In the genomic region with DNA sequence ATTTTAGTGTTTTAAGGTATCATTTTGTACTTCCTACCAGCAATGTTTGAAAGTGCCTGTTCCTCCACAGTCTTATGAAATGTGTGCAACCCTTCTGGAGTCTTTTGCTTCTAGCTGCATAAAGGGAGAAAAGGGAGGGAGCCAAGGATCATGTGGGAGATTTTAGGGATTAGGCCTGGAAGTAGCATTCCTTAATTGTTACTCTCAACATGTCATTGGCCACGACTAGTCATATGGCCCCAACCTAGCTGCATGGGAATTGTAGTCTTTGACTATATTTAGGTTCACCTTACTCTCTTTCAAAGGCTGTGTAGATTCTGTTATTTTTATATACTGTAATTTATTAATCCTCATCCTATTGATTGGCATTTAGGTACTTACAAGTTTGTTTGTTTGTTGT, we compare ENCODE assay signal across 23 cellular contexts. TPM values are rescaled to one million over a fixed set of nuclear protein-coding genes. Genes with fewer than 3 reads are reported as not detected.
DNase-seq lines count a peak whose midpoint lies in the region; ATAC-seq, FAIRE-seq and TF ChIP-seq lines count a peak whose summit lies in the region.
"Had no signal": no experiment of that assay in that cellular context is flagged by ENCODE, and none has a peak within 500 bp of the region (broad histone marks: within the 10 kb centered on the region; RNA-seq: fewer than 3 reads in every experiment).

No MANE protein-coding gene starts in this region.

- WGBS in IMR-90 (ENCODE audit: extremely low coverage in 2 of 2, insufficient read length in 1 of 2), 2 experiments = no CpG with 5 or more reads among the region's 1 CpG
- 88% methylated on average over 1 of the region's 1 CpG; no CpG with 5 or more reads in 1 of the 2 experiments for WGBS in H1 (ENCODE audit: extremely low coverage in 1 of 2, insufficient coverage in 1 of 2, insufficient read length in 1 of 2, insufficient replicate concordance in 2 of 2, low coverage in 1 of 2, low lambda C conversion rate in 2 of 2, missing lambda C conversion rate in 1 of 2), 2 experiments
- no CpG with 5 or more reads among the region's 1 CpG for WGBS in neuronal stem cell (ENCODE audit: extremely low coverage in 2 of 2, insufficient read length in 2 of 2, insufficient replicate concordance in 1 of 2), 2 donors

- dilution Hi-C loops in IMR-90 (cut with HindIII; ENCODE audit: low sequenced_read_pairs, unreplicated experiment) = loop anchor here (25.0 kb wide), 1 partner anchor 259 kb away; no protein-coding TSS in a partner anchor

- no peaks in the 10 kb centered on the region; the same call in 1 of the 2 replicates for H3K9me1 ChIP-seq in IMR-90 (ENCODE audit: insufficient read depth, low read length)

- H2BK120ac ChIP-seq in IMR-90 (ENCODE audit: low read depth, low read length) = no peak overlapping the region
- H2BK120ac ChIP-seq in H1 (replicated peaks; ENCODE audit: low read depth, low read length) = no peak overlapping the region
- no peak overlapping the region for H2BK120ac ChIP-seq in neuronal stem cell (ENCODE audit: low read depth, low read length)

- no peak overlapping the region for H3K27ac ChIP-seq in IMR-90 (ENCODE audit: insufficient read depth, low read length)
- H3K27ac ChIP-seq in H1 (ENCODE audit: low read depth, low read length) = no peak overlapping the region
- no peak overlapping the region for H3K27ac ChIP-seq in neuronal stem cell (replicated peaks; ENCODE audit: low read length)
- H3K27ac ChIP-seq: cardiac muscle cell, gastrocnemius medialis, transverse colon had no signal

- in situ Hi-C loops in IMR-90 (cut with MboI; ENCODE audit: low sequenced_read_pairs) = no loop called here

- H4K5ac ChIP-seq in IMR-90 (ENCODE audit: low read depth, low read length) (no peak overlapping the region), H1 (ENCODE audit: insufficient read length, low read depth, low read length) (no peak overlapping the region)

- H3K23me2 ChIP-seq in H1 (ENCODE audit: low read depth, low read length) = no peaks in the 10 kb centered on the region

- H3K4me1 ChIP-seq in IMR-90 (ENCODE audit: control insufficient read depth, insufficient read depth, low read length) (peaks cover 4% of the 10 kb centered on the region), H1 (replicated peaks in 1 of 4; ENCODE audit: control insufficient read depth in 3 of 4, insufficient read depth in 4 of 4, low read length in 3 of 4) (peaks cover 0 to 6% (median 5%) of the 10 kb centered on the region in 4 experiments; a peak in 6 of 7 replicates), neuronal stem cell (ENCODE audit: control insufficient read depth in 2 of 2, insufficient read depth in 1 of 2, low read depth in 1 of 2, low read length in 2 of 2) (peaks cover 2 to 4% of the 10 kb centered on the region in 2 donors)
- H3K4me1 ChIP-seq: gastrocnemius medialis, transverse colon had no signal

- TF ChIP-seq EP300 in H1 (IDR thresholded peaks at IDR 0.05; ENCODE audit: borderline replicate concordance in 1 of 2, low read depth in 2 of 2, low read length in 2 of 2) = no peak

- DNase-seq in AG20443 (ENCODE audit: low spot score) (peak; percentile 54), IMR-90 (peak; percentile 21), H1 (ENCODE audit: low read depth in 1 of 2, low spot score in 2 of 2) (no peak), neuronal stem cell (ENCODE audit: low spot score) (peak; percentile 40), NCI-H128 (lab: John Stamatoyannopoulos, UW; ENCODE audit: unreplicated experiment) (no peak), pons (ENCODE audit: low spot score) (no peak), NCI-H2029 treated with DMSO at 0.1 percent for 48 hours (lab: John Stamatoyannopoulos, UW) (no peak), glutamatergic neuron (no peak)
- DNase-seq: activated gamma-delta T cell; amygdala; CD8-positive, alpha-beta memory T cell; dermis blood vessel endothelial cell; gastrocnemius medialis; KBM-7; NCI-H2029; NCI-H510A treated with DMSO at 0.1 percent for 48 hours; right cardiac atrium; stimulated activated naive CD4-positive, alpha-beta T cell; T-cell; transverse colon had no signal

- H3K79me1 ChIP-seq in IMR-90 (ENCODE audit: low read depth in 1 of 2, low read length in 2 of 2) (peaks cover 3 to 26% of the 10 kb centered on the region in 2 experiments; a peak in 3 of 4 replicates), H1 (ENCODE audit: low read depth, low read length) (no peaks in the 10 kb centered on the region), neuronal stem cell (ENCODE audit: low read depth, low read length) (no peaks in the 10 kb centered on the region)

- POLR2A ChIA-PET in IMR-90 (lab: Charles Lee; ENCODE audit: unreplicated experiment) (interaction anchor here (0.6 kb wide), 1 partner anchor 59 kb away, joined by 3 read pairs; no protein-coding TSS in a partner anchor), H1 (lab: Charles Lee; ENCODE audit: partially characterized antibody) (no interaction called here)

- H3K36me3 Mint-ChIP-seq in glutamatergic neuron (ENCODE audit: unreplicated experiment) = no peaks in the 10 kb centered on the region

- BruUV-seq in IMR-90 (replicated peaks; lab: Mats Ljungman, UMichigan) = no TSS peak

- no peak for TF ChIP-seq RAD21 in IMR-90 (IDR thresholded peaks at IDR 0.05; ENCODE audit: low read length)
- no peak for TF ChIP-seq RAD21 in H1 (IDR thresholded peaks at IDR 0.05 in 1 of 2, conservative IDR thresholded peaks at IDR 0.05 in 1 of 2; ENCODE audit: low read depth in 2 of 2, low read length in 2 of 2)

- CTCF ChIA-PET in IMR-90 (lab: Yijun Ruan, JAX) (interaction anchor here (0.7 to 4.0 kb wide), 2 partner anchors 127 to 244 kb away, joined by 4 to 66 read pairs; no protein-coding TSS in a partner anchor), H1 (lab: Charles Lee; ENCODE audit: partially characterized antibody) (interaction anchor here (1.3 to 5.4 kb wide), 2 partner anchors 12 to 243 kb away, joined by 6 to 104 read pairs; no protein-coding TSS in a partner anchor)

- H2AK9ac ChIP-seq in IMR-90 (replicated peaks; ENCODE audit: low read depth, low read length, poor library complexity) = no peak overlapping the region

- peak; percentile 33; the same call in 1 of the 2 replicates for ATAC-seq in IMR-90 (ENCODE audit: low read depth)
- ATAC-seq: gastrocnemius medialis, right cardiac atrium, Right ventricle myocardium inferior, T-cell had no signal

- H3K4ac ChIP-seq in IMR-90 (ENCODE audit: low read depth, low read length) (no peak overlapping the region), H1 (replicated peaks; ENCODE audit: insufficient read length, low read depth, low read length) (no peak overlapping the region), neuronal stem cell (ENCODE audit: low read length) (no peak overlapping the region)

- H2AK5ac ChIP-seq in IMR-90 (ENCODE audit: low read depth, low read length) (no peak overlapping the region), H1 (ENCODE audit: low read depth, low read length) (no peak overlapping the region), neuronal stem cell (ENCODE audit: low read depth, low read length) (no peak overlapping the region)

- no peak overlapping the region for H3K56ac ChIP-seq in IMR-90 (ENCODE audit: extremely low read depth, insufficient read depth, low read length)
- H3K56ac ChIP-seq in H1 (replicated peaks; ENCODE audit: insufficient read length, low read depth, low read length) = no peak overlapping the region

- H4K20me1 ChIP-seq in IMR-90 (ENCODE audit: insufficient read depth, low read length) (peaks cover 13% of the 10 kb centered on the region; the same call in 1 of the 2 replicates), H1 (replicated peaks in 1 of 2; ENCODE audit: control insufficient read depth in 1 of 2, insufficient read depth in 2 of 2, low read length in 2 of 2) (peaks cover 0 to 2% of the 10 kb centered on the region in 2 experiments)

- H3K9ac ChIP-seq in IMR-90 (ENCODE audit: low read depth, low read length) (no peak overlapping the region), H1 (replicated peaks in 1 of 4; ENCODE audit: extremely low read depth in 1 of 4, low read depth in 3 of 4, low read length in 3 of 4) (no peak overlapping the region), neuronal stem cell (ENCODE audit: low read depth, low read length, poor library complexity) (no peak overlapping the region)

- no peaks in the 10 kb centered on the region for H3K27me3 Mint-ChIP-seq in glutamatergic neuron (ENCODE audit: unreplicated experiment)
- H3K27me3 Mint-ChIP-seq: CD8-positive, alpha-beta memory T cell; T-cell had no signal

- no peaks in the 10 kb centered on the region for H3K79me2 ChIP-seq in H1 (ENCODE audit: control insufficient read depth in 1 of 2, insufficient read depth in 2 of 2, low read length in 2 of 2)

- H3K4me3 ChIP-seq in IMR-90 (ENCODE audit: insufficient read depth, low read depth, low read length) (no peak overlapping the region), H1 (ENCODE audit: extremely low read depth in 1 of 4, insufficient read depth in 2 of 4, low read depth in 3 of 4, low read length in 4 of 4) (no peak overlapping the region), neuronal stem cell (ENCODE audit: low read length in 2 of 2) (no peak overlapping the region)
- H3K4me3 ChIP-seq: cardiac muscle cell, gastrocnemius medialis, transverse colon had no signal

- no peak for TF ChIP-seq POLR2A in IMR-90 (IDR thresholded peaks at IDR 0.05; ENCODE audit: low read depth, low read length)
- TF ChIP-seq POLR2A in H1 (IDR thresholded peaks at IDR 0.05; ENCODE audit: control extremely low read depth in 1 of 2, low read depth in 2 of 2, low read length in 2 of 2) = no peak

- H3K36me3 ChIP-seq in IMR-90 (ENCODE audit: control insufficient read depth, insufficient read depth, low read length) (peaks cover 29% of the 10 kb centered on the region), H1 (ENCODE audit: control insufficient read depth in 2 of 4, insufficient read depth in 4 of 4, low read length in 3 of 4) (peaks cover 7 to 24% (median 13%) of the 10 kb centered on the region in 4 experiments), neuronal stem cell (replicated peaks in 1 of 2; ENCODE audit: control insufficient read depth in 2 of 2, insufficient read depth in 2 of 2, low read length in 2 of 2) (peaks cover 4 to 37% of the 10 kb centered on the region in 2 donors)

- H3K4me1 Mint-ChIP-seq in glutamatergic neuron (ENCODE audit: low read depth, unreplicated experiment) = no peaks in the 10 kb centered on the region

- H3K9me3 Mint-ChIP-seq in glutamatergic neuron (ENCODE audit: unreplicated experiment) = no peaks in the 10 kb centered on the region
- H3K9me3 Mint-ChIP-seq: CD8-positive, alpha-beta memory T cell; T-cell had no signal

- intact Hi-C loops in IMR-90 (cut with micrococcal nuclease) = no loop called here

- no peak overlapping the region for H2BK20ac ChIP-seq in IMR-90 (ENCODE audit: low read depth, low read length)
- H2BK20ac ChIP-seq in H1 (ENCODE audit: low read length) = no peak overlapping the region

- H3K14ac ChIP-seq in IMR-90 (replicated peaks; ENCODE audit: low read depth, low read length) (no peak overlapping the region), H1 (ENCODE audit: insufficient read length) (no peak overlapping the region), neuronal stem cell (ENCODE audit: low read length) (no peak overlapping the region)

- H3K18ac ChIP-seq in IMR-90 (ENCODE audit: low read depth, low read length) (no peak overlapping the region), H1 (ENCODE audit: extremely low read depth, low read length) (no peak overlapping the region), neuronal stem cell (ENCODE audit: low read length) (no peak overlapping the region)

- H4K91ac ChIP-seq in IMR-90 (ENCODE audit: insufficient read depth, low read depth, low read length) (no peak overlapping the region), H1 (replicated peaks; ENCODE audit: insufficient read length, low read length) (no peak overlapping the region), neuronal stem cell (ENCODE audit: low read depth, low read length, poor library complexity) (no peak overlapping the region)

- H3K4me3 Mint-ChIP-seq in glutamatergic neuron (ENCODE audit: unreplicated experiment) = no peak overlapping the region
- H3K4me3 Mint-ChIP-seq: CD8-positive, alpha-beta memory T cell; T-cell had no signal

- no peak for FAIRE-seq in H1 (lab: Jason Lieb, UNC)
- FAIRE-seq: H54 had no signal

- no peak overlapping the region for H3K23ac ChIP-seq in IMR-90 (ENCODE audit: low read depth, low read length)
- no peak overlapping the region for H3K23ac ChIP-seq in H1 (ENCODE audit: insufficient read length)
- H3K23ac ChIP-seq in neuronal stem cell (ENCODE audit: low read depth, low read length, poor library complexity) = no peak overlapping the region

- H3K27ac Mint-ChIP-seq in glutamatergic neuron (ENCODE audit: unreplicated experiment) = no peak overlapping the region
- H3K27ac Mint-ChIP-seq: T-cell had no signal

- H4K8ac ChIP-seq in IMR-90 (ENCODE audit: low read depth in 2 of 2, low read length in 2 of 2) = peak overlapping the region in 1 of 2 experiments; percentile 32; a peak in 2 of 4 replicates
- H4K8ac ChIP-seq in H1 (ENCODE audit: extremely low read depth, insufficient read depth, low read length) = no peak overlapping the region
- H4K8ac ChIP-seq in neuronal stem cell (ENCODE audit: low read depth, low read length) = no peak overlapping the region

- TF ChIP-seq CTCF in IMR-90 (conservative IDR thresholded peaks at IDR 0.05; ENCODE audit: low read depth, low read length) = no peak
- TF ChIP-seq CTCF in H1 (IDR thresholded peaks at IDR 0.05; ENCODE audit: control extremely low read depth in 1 of 3, insufficient read depth in 1 of 3, low read depth in 1 of 3, low read length in 3 of 3) = no peak
- no peak for TF ChIP-seq CTCF in glutamatergic neuron (IDR thresholded peaks at IDR 0.05; ENCODE audit: partially characterized antibody, unreplicated experiment)

- H2BK12ac ChIP-seq in H1 (ENCODE audit: low read depth, low read length) (no peak overlapping the region), neuronal stem cell (ENCODE audit: low read length) (no peak overlapping the region)

- H2AFZ ChIP-seq in IMR-90 (replicated peaks; ENCODE audit: low read length, poor library complexity) (no peak overlapping the region), H1 (ENCODE audit: low read length) (no peak overlapping the region), neuronal stem cell (ENCODE audit: low read length) (no peak overlapping the region)

- no peak overlapping the region for H2BK15ac ChIP-seq in IMR-90 (ENCODE audit: low read depth, low read length)
- H2BK15ac ChIP-seq in H1 (ENCODE audit: low read length) = no peak overlapping the region
- no peak overlapping the region for H2BK15ac ChIP-seq in neuronal stem cell (ENCODE audit: low read length)

- H3K27me3 ChIP-seq in IMR-90 (ENCODE audit: control insufficient read depth, insufficient read depth, low read length) (no peaks in the 10 kb centered on the region), H1 (replicated peaks in 1 of 4; ENCODE audit: control insufficient read depth in 3 of 4, extremely low read depth in 1 of 4, insufficient read depth in 3 of 4, low read length in 3 of 4) (no peaks in the 10 kb centered on the region), neuronal stem cell (ENCODE audit: control insufficient read depth in 3 of 3, insufficient read depth in 3 of 3, low read depth in 1 of 3, low read length in 3 of 3) (no peaks in the 10 kb centered on the region)
- H3K27me3 ChIP-seq: cardiac muscle cell, gastrocnemius medialis, transverse colon had no signal

- H3K9me3 ChIP-seq in IMR-90 (ENCODE audit: control insufficient read depth, insufficient read depth, low read length) (no peaks in the 10 kb centered on the region), H1 (ENCODE audit: insufficient read depth in 2 of 2, low read depth in 1 of 2, low read length in 1 of 2) (no peaks in the 10 kb centered on the region), neuronal stem cell (replicated peaks in 1 of 2; ENCODE audit: control insufficient read depth in 2 of 2, insufficient read depth in 1 of 2, low read depth in 1 of 2, low read length in 2 of 2) (no peaks in the 10 kb centered on the region)
- H3K9me3 ChIP-seq: gastrocnemius medialis, transverse colon had no signal

- H3K4me2 ChIP-seq in IMR-90 (ENCODE audit: low read depth, low read length) (no peak overlapping the region), H1 (ENCODE audit: insufficient read depth in 1 of 2, low read depth in 2 of 2, low read length in 2 of 2) (no peak overlapping the region), neuronal stem cell (ENCODE audit: insufficient read depth, low read length, poor library complexity, severe bottlenecking) (no peak overlapping the region)

- no peak overlapping the region for H2BK5ac ChIP-seq in IMR-90 (ENCODE audit: low read depth, low read length, poor library complexity, severe bottlenecking)
- H2BK5ac ChIP-seq in H1 (ENCODE audit: low read depth, low read length) = no peak overlapping the region
- no peak overlapping the region for H2BK5ac ChIP-seq in neuronal stem cell (ENCODE audit: low read length)

RNA-seq across cellular contexts. Expression of a gene that starts 14.9 kb away (rescaled TPM):
- total RNA-seq in IMR-90 (2012; rRNA removed) (86.9 and 108 TPM in 2 replicates), glutamatergic neuron (ENCODE audit: unreplicated experiment) (43.2 TPM)
- polyA plus RNA-seq in IMR-90 (2012; rRNA removed) (205 and 208 TPM in 2 replicates), H1 (2011; rRNA removed) (168 and 188 TPM in 2 replicates)
- polyA plus RNA-seq in IMR-90 (2012; cell fraction: cytosol; rRNA removed) = 105 and 123 TPM in 2 replicates
- 30.4 and 63.0 TPM in 2 replicates for polyA plus RNA-seq in IMR-90 (2012; cell fraction: nucleus; rRNA removed; ENCODE audit: low replicate concordance)
- 157 and 159 TPM in 2 replicates for total RNA-seq in H1 (2021; fragmentation: NEBNext Ultra II Directional; extraction: Animal tissue kit (Norgen Biotek cat#: 25700))
- 160 TPM for polyA plus RNA-seq in H1 (2011; cell fraction: cytosol; rRNA removed)
- 94.8 TPM for polyA plus RNA-seq in H1 (2011; cell fraction: nucleus; rRNA removed)
- 150 to 173 TPM (median 162 TPM) in 4 replicates for polyA plus RNA-seq in H1 (2012, experiment 1 of 2)
- 124 TPM for polyA plus RNA-seq in H1 (2012, experiment 2 of 2)
- 174 TPM for polyA plus RNA-seq in H1 (2013, experiment 1 of 2)
- 191 TPM for polyA plus RNA-seq in H1 (2013, experiment 2 of 2)
- polyA minus RNA-seq in H1 (2011; rRNA and poly(A)+ RNA removed) = 77.7 and 111 TPM in 2 replicates
- polyA minus RNA-seq in H1 (2011; cell fraction: cytosol; rRNA and poly(A)+ RNA removed) = 81.2 TPM
- polyA minus RNA-seq in H1 (2011; cell fraction: nucleus; rRNA and poly(A)+ RNA removed) = 50.9 TPM
- polyA plus RNA-seq in neuronal stem cell (2013, experiment 1 of 2) = 116 TPM
- polyA plus RNA-seq in neuronal stem cell (2013, experiment 2 of 2) = 119 TPM

RNA-seq across cellular contexts. Expression of a gene that starts 31.8 kb away (rescaled TPM):
- total RNA-seq in IMR-90 (2012; rRNA removed) = 21.9 and 22.6 TPM in 2 replicates
- 58.9 and 59.6 TPM in 2 replicates for polyA plus RNA-seq in IMR-90 (2012; rRNA removed)
- 41.3 and 44.8 TPM in 2 replicates for polyA plus RNA-seq in IMR-90 (2012; cell fraction: cytosol; rRNA removed)
- 23.0 and 51.9 TPM in 2 replicates for polyA plus RNA-seq in IMR-90 (2012; cell fraction: nucleus; rRNA removed; ENCODE audit: low replicate concordance)
- 49.6 and 60.0 TPM in 2 replicates for total RNA-seq in H1 (2021; fragmentation: NEBNext Ultra II Directional; extraction: Animal tissue kit (Norgen Biotek cat#: 25700))
- 55.2 and 60.1 TPM in 2 replicates for polyA plus RNA-seq in H1 (2011; rRNA removed)
- 53.6 TPM for polyA plus RNA-seq in H1 (2011; cell fraction: cytosol; rRNA removed)
- 52.1 TPM for polyA plus RNA-seq in H1 (2011; cell fraction: nucleus; rRNA removed)
- 39.1 to 47.7 TPM (median 41.9 TPM) in 4 replicates for polyA plus RNA-seq in H1 (2012, experiment 1 of 2)
- polyA plus RNA-seq in H1 (2012, experiment 2 of 2) = 57.8 TPM
- 67.9 TPM for polyA plus RNA-seq in H1 (2013, experiment 1 of 2)
- polyA plus RNA-seq in H1 (2013, experiment 2 of 2) = 63.8 TPM
- 41.1 and 50.1 TPM in 2 replicates for polyA minus RNA-seq in H1 (2011; rRNA and poly(A)+ RNA removed)
- 27.7 TPM for polyA minus RNA-seq in H1 (2011; cell fraction: cytosol; rRNA and poly(A)+ RNA removed)
- polyA minus RNA-seq in H1 (2011; cell fraction: nucleus; rRNA and poly(A)+ RNA removed) = 33.4 TPM
- 28.9 TPM for polyA plus RNA-seq in neuronal stem cell (2013, experiment 1 of 2)
- polyA plus RNA-seq in neuronal stem cell (2013, experiment 2 of 2) = 29.5 TPM
- 33.0 TPM for total RNA-seq in glutamatergic neuron (ENCODE audit: unreplicated experiment)

RNA-seq across cellular contexts. Expression of a gene that starts 31.8 kb away (rescaled TPM):
- total RNA-seq in IMR-90 (2012; rRNA removed) = 3.0 and 3.3 TPM in 2 replicates
- polyA plus RNA-seq in IMR-90 (2012; rRNA removed) = 1.8 and 2.2 TPM in 2 replicates
- 0.99 and 1.5 TPM in 2 replicates for polyA plus RNA-seq in IMR-90 (2012; cell fraction: cytosol; rRNA removed)
- polyA plus RNA-seq in IMR-90 (2012; cell fraction: nucleus; rRNA removed; ENCODE audit: low replicate concordance) = 1.3 and 1.7 TPM in 2 replicates
- 7.4 and 8.5 TPM in 2 replicates for total RNA-seq in H1 (2021; fragmentation: NEBNext Ultra II Directional; extraction: Animal tissue kit (Norgen Biotek cat#: 25700))
- 2.6 and 3.2 TPM in 2 replicates for polyA plus RNA-seq in H1 (2011; rRNA removed)
- polyA plus RNA-seq in H1 (2011; cell fraction: cytosol; rRNA removed) = 2.4 TPM
- 3.5 TPM for polyA plus RNA-seq in H1 (2011; cell fraction: nucleus; rRNA removed)
- polyA plus RNA-seq in H1 (2012, experiment 1 of 2) = 1.1 to 1.4 TPM (median 1.3 TPM) in 4 replicates
- 0.25 TPM for polyA plus RNA-seq in H1 (2012, experiment 2 of 2)
- polyA plus RNA-seq in H1 (2013, experiment 1 of 2) = 3.6 TPM
- 3.6 TPM for polyA plus RNA-seq in H1 (2013, experiment 2 of 2)
- 15.8 and 17.7 TPM in 2 replicates for polyA minus RNA-seq in H1 (2011; rRNA and poly(A)+ RNA removed)
- 5.0 TPM for polyA minus RNA-seq in H1 (2011; cell fraction: cytosol; rRNA and poly(A)+ RNA removed)
- polyA minus RNA-seq in H1 (2011; cell fraction: nucleus; rRNA and poly(A)+ RNA removed) = 13.5 TPM
- 0.84 TPM for polyA plus RNA-seq in neuronal stem cell (2013, experiment 1 of 2)
- polyA plus RNA-seq in neuronal stem cell (2013, experiment 2 of 2) = 0.84 TPM
- 7.7 TPM for total RNA-seq in glutamatergic neuron (ENCODE audit: unreplicated experiment)

Comparison
In these comparisons a context has a peak if more than half of its experiments do, and no peak if none do; other contexts are left out.
1. DNase-seq: peak in AG20443 (single experiment), IMR-90 (single experiment) and neuronal stem cell (single experiment); none in H1 (0 of 2), NCI-H128 (single experiment), pons (single experiment), NCI-H2029 treated with DMSO at 0.1 percent for 48 hours (single experiment) and glutamatergic neuron (single experiment).